In genomic region chr2:239381709-239382134, GRCh38 we compare ENCODE assay signal across 8 cellular contexts.
A peak's percentile ranks its signal among the peaks of the same experiment; 100 is the strongest.
DNase-seq lines count a peak whose midpoint lies in the region; ATAC-seq and TF ChIP-seq lines count a peak whose summit lies in the region.

No MANE protein-coding gene starts in this region.

- no peak overlapping the region for H3K9ac ChIP-seq in HUES48 (ENCODE audit: low read depth, low read length)

- no peaks in the 10 kb centered on the region for H3K27me3 ChIP-seq in HUES48 (ENCODE audit: control insufficient read depth, insufficient read depth, low read length)

- H3K9me3 ChIP-seq in HUES48 (ENCODE audit: control insufficient read depth, insufficient read depth, low read length), result no peaks in the 10 kb centered on the region

- ATAC-seq in GM21390 (IDR thresholded peaks at IDR 0.05; ENCODE audit: unreplicated experiment) (peak; percentile 63), HG03039 (IDR thresholded peaks at IDR 0.05; ENCODE audit: unreplicated experiment) (no peak), HG02870 (IDR thresholded peaks at IDR 0.05; ENCODE audit: unreplicated experiment) (no peak)

- DNase-seq in GM13977 (ENCODE audit: low spot score), result peak; percentile 86
- DNase-seq in iPS-NIHi7 (ENCODE audit: extremely low spot score), result peak; percentile 59
- no peak for DNase-seq in middle frontal gyrus (ENCODE audit: extremely low spot score, low spot score)
- no peak for DNase-seq in stimulated activated CD4-positive, alpha-beta T cell treated with anti-CD3 and anti-CD28 coated beads, Interleukin-4, amount 100 ng/mL, for 1 hour

- H3K4me3 ChIP-seq in HUES48 (ENCODE audit: low read depth, low read length), result no peak overlapping the region

- TF ChIP-seq CTCF in GM13977 (IDR thresholded peaks at IDR 0.05; ENCODE audit: extremely low read depth, insufficient read depth, missing control alignments), result no peak

- in situ Hi-C loops in GM13977 (cut with MboI; ENCODE audit: low pct_unique_long_range_greater_than_20kb, low sequenced_read_pairs, unreplicated experiment), result no loop called here

- peak overlapping the region; percentile 53 for H3K27ac ChIP-seq in HUES48 (ENCODE audit: low read depth, low read length)

- peaks cover 15% of the 10 kb centered on the region for H3K36me3 ChIP-seq in HUES48 (ENCODE audit: control insufficient read depth, insufficient read depth, low read length)

- H3K4me1 ChIP-seq in HUES48 (ENCODE audit: control insufficient read depth, insufficient read depth, low read length), result peaks cover 29% of the 10 kb centered on the region

Comparison
In these comparisons a context has a peak if more than half of its experiments do, and no peak if none do; other contexts are left out.
1. DNase-seq: peak in GM13977 (single experiment) and iPS-NIHi7 (single experiment); none in middle frontal gyrus (single experiment) and stimulated activated CD4-positive, alpha-beta T cell treated with anti-CD3 and anti-CD28 coated beads, Interleukin-4, amount 100 ng/mL, for 1 hour (single experiment).